ENCODE assay signal across 1 cellular context in genomic region chr5:34709861-34710673, GRCh38.
TF ChIP-seq lines count a peak whose summit lies in the region.

No MANE protein-coding gene starts in this region.

TF ChIP-seq in K562, 482 proteins besides CTCF, POLR2A, EP300 and RAD21 (continued from another document):
- TF ChIP-seq ZNF277 (CRISPR knock-in tag; IDR thresholded peaks at IDR 0.05; ENCODE audit: borderline replicate concordance), result no peak
- TF ChIP-seq ESRRB (CRISPR knock-in tag; IDR thresholded peaks at IDR 0.05; ENCODE audit: borderline replicate concordance), result no peak
- TF ChIP-seq TFE3 (CRISPR knock-in tag; IDR thresholded peaks at IDR 0.05), result no peak
- no peak for TF ChIP-seq MBD1 (CRISPR knock-in tag; IDR thresholded peaks at IDR 0.05)
- no peak for TF ChIP-seq ZKSCAN1 (IDR thresholded peaks at IDR 0.05; ENCODE audit: low read depth, low read length)
- TF ChIP-seq DNMT1 (IDR thresholded peaks at IDR 0.05), result no peak
- no peak for TF ChIP-seq CHAMP1 (IDR thresholded peaks at IDR 0.05)
- TF ChIP-seq LARP7 (IDR thresholded peaks at IDR 0.05), result no peak
- TF ChIP-seq ZNF134 (CRISPR knock-in tag; conservative IDR thresholded peaks at IDR 0.05), result no peak
- TF ChIP-seq CREB3 (tag; conservative IDR thresholded peaks at IDR 0.05; ENCODE audit: low read depth), result no peak
- TF ChIP-seq TBL1XR1 (IDR thresholded peaks at IDR 0.05; ENCODE audit: low read length in 2 of 2), result no peak
- no peak for TF ChIP-seq ZSCAN29 (IDR thresholded peaks at IDR 0.05)
- no peak for TF ChIP-seq ZNF644 (tag; IDR thresholded peaks at IDR 0.05; ENCODE audit: low read depth)
- no peak for TF ChIP-seq TRIM25 (IDR thresholded peaks at IDR 0.05; ENCODE audit: borderline replicate concordance)
- TF ChIP-seq ZNF41 (CRISPR knock-in tag; conservative IDR thresholded peaks at IDR 0.05), result no peak
TF ChIP-seq in K562: peak in this region for 0.
